Comparison of ENCODE assay signal across 8 cellular contexts in genomic region chr4:6332042-6332668, GRCh38.
DNase-seq lines count a peak whose midpoint lies in the region; ATAC-seq, FAIRE-seq and TF ChIP-seq lines count a peak whose summit lies in the region.

No MANE protein-coding gene starts in this region.

- ATAC-seq in WTC11, result peak; percentile 68
- no peak for ATAC-seq in aorta (ENCODE audit: low FRiP score)

- no peaks in the 10 kb centered on the region for H3K9me3 ChIP-seq in BE2C
- H3K9me3 ChIP-seq in hepatocyte (ENCODE audit: low read depth), result no peaks in the 10 kb centered on the region
- H3K9me3 ChIP-seq in transverse colon, result no peaks in the 10 kb centered on the region
- peaks cover 5% of the 10 kb centered on the region for H3K9me3 ChIP-seq in aorta (ENCODE audit: control insufficient read depth, low read length)

- H3K27me3 ChIP-seq in BE2C, result no peaks in the 10 kb centered on the region
- H3K27me3 ChIP-seq in hepatocyte, result no peaks in the 10 kb centered on the region
- peaks cover 15% of the 10 kb centered on the region for H3K27me3 ChIP-seq in transverse colon
- no peaks in the 10 kb centered on the region for H3K27me3 ChIP-seq in aorta (ENCODE audit: control insufficient read depth in 1 of 2, insufficient read depth in 2 of 2, low read length in 1 of 2)

- no peak overlapping the region for H3K27ac Mint-ChIP-seq in WTC11

- TF ChIP-seq EP300 in transverse colon (IDR thresholded peaks at IDR 0.05; ENCODE audit: low read depth), result no peak

- no peaks in the 10 kb centered on the region for H3K79me2 ChIP-seq in hepatocyte

- WGBS in hepatocyte (ENCODE audit: low lambda C conversion rate, missing lambda C conversion rate), result 64% methylated on average over 17 of the region's 18 CpGs
- 46 to 48% methylated on average over 6 to 18 of the region's 18 CpGs for WGBS in transverse colon (ENCODE audit: low coverage in 1 of 2), 2 donors
- 65% methylated on average over 18 of the region's 18 CpGs for whole genome bisulfite sequencing in aorta, 2 donors

- peaks cover 5% of the 10 kb centered on the region; the same call in 1 of the 2 replicates for H3K4me1 Mint-ChIP-seq in WTC11

- no peak for TF ChIP-seq POLR2A in GM12892 (IDR thresholded peaks at IDR 0.05; ENCODE audit: low read depth, low read length)
- no peak for TF ChIP-seq POLR2A in transverse colon (IDR thresholded peaks at IDR 0.05)

- CTCF ChIA-PET in WTC11 (lab: Charles Lee), result interaction anchor here (0.5 to 15.7 kb wide), 78 partner anchors 8 to 698 kb away, joined by 3 to 713 read pairs (median 5); partner anchors contain the start of genes JAKMIP1, MAN2B2, MRFAP1 and WFS1

- H3K9me3 Mint-ChIP-seq in WTC11, result peaks cover 26% of the 10 kb centered on the region

- no peaks in the 10 kb centered on the region for H3K4me1 ChIP-seq in BE2C
- H3K4me1 ChIP-seq in hepatocyte (ENCODE audit: insufficient read depth), result no peaks in the 10 kb centered on the region
- H3K4me1 ChIP-seq in transverse colon, result no peaks in the 10 kb centered on the region
- H3K4me1 ChIP-seq in aorta (ENCODE audit: control insufficient read depth in 1 of 2, insufficient read depth in 2 of 2, low read length in 2 of 2), result no peaks in the 10 kb centered on the region

- H3K4me3 ChIP-seq in BE2C (ENCODE audit: low read depth, low read length) (no peak overlapping the region), hepatocyte (no peak overlapping the region), transverse colon (no peak overlapping the region), aorta (ENCODE audit: low read length in 2 of 2) (no peak overlapping the region)

- POLR2A ChIA-PET in WTC11 (lab: Charles Lee), result no interaction called here

- TF ChIP-seq CTCF in BE2C (IDR thresholded peaks at IDR 0.05; ENCODE audit: low read depth, low read length), result peak; percentile 90
- TF ChIP-seq CTCF in WTC11 (IDR thresholded peaks at IDR 0.05), result peak; percentile 85
- peak; percentile 64 for TF ChIP-seq CTCF in hepatocyte (IDR thresholded peaks at IDR 0.05; ENCODE audit: poor library complexity)
- peak; percentile 40 to 75 (median 53) for TF ChIP-seq CTCF in transverse colon (IDR thresholded peaks at IDR 0.05)

- H4K20me1 ChIP-seq in hepatocyte (ENCODE audit: insufficient read depth, poor library complexity, severe bottlenecking), result no peaks in the 10 kb centered on the region

- DNase-seq in BE2C (peak; percentile 58), GM12892 (ENCODE audit: insufficient read length) (no peak), WTC11 (ENCODE audit: low spot score) (peak; percentile 82), hepatocyte (ENCODE audit: low spot score) (no peak), transverse colon (peak; percentile 25), aorta (no peak), mucosa of gallbladder (ENCODE audit: low spot score) (no peak), ureter (ENCODE audit: low spot score) (no peak)

- H2AFZ ChIP-seq in hepatocyte, result no peak overlapping the region

- peak; percentile 5 for FAIRE-seq in GM12892 (lab: Jason Lieb, UNC)

- H3K4me3 Mint-ChIP-seq in WTC11, result no peak overlapping the region

- intact Hi-C loops in transverse colon (cut with DNase I; ENCODE audit: low total_unique reads), result no loop called here
- intact Hi-C loops in aorta (cut with DNase I), result no loop called here

- no peak overlapping the region for H3K4me2 ChIP-seq in hepatocyte

- no peaks in the 10 kb centered on the region for H3K9me2 ChIP-seq in hepatocyte (replicated peaks; ENCODE audit: insufficient read depth)

- no peak overlapping the region for H3K27ac ChIP-seq in hepatocyte
- no peak overlapping the region for H3K27ac ChIP-seq in transverse colon
- no peak overlapping the region for H3K27ac ChIP-seq in aorta (ENCODE audit: low read depth in 1 of 2, low read length in 2 of 2)

- in situ Hi-C loops in transverse colon (cut with MboI; ENCODE audit: low pct_ligation_motif_present in 1 of 4, low pct_unique_long_range_greater_than_20kb in 1 of 4, low sequenced_read_pairs in 3 of 4), result no loop called here

- H3K36me3 ChIP-seq in BE2C, result no peaks in the 10 kb centered on the region
- H3K36me3 ChIP-seq in hepatocyte (replicated peaks; ENCODE audit: insufficient read depth, low read depth), result no peaks in the 10 kb centered on the region
- no peaks in the 10 kb centered on the region for H3K36me3 ChIP-seq in transverse colon
- no peaks in the 10 kb centered on the region for H3K36me3 ChIP-seq in aorta (ENCODE audit: control insufficient read depth in 1 of 2, insufficient read depth in 2 of 2, low read length in 1 of 2)

- no peaks in the 10 kb centered on the region; the same call in 1 of the 2 replicates for H3K27me3 Mint-ChIP-seq in WTC11 (ENCODE audit: low read depth)

- H3K36me3 Mint-ChIP-seq in WTC11, result peaks cover 2% of the 10 kb centered on the region

TF ChIP-seq in WTC11, 78 proteins besides CTCF, POLR2A, EP300 and RAD21:
- 0 out of 2 replicates have a peak, but pooled peaks have one; percentile 9 for TF ChIP-seq FOXP1 (CRISPR knock-in tag; IDR thresholded peaks at IDR 0.05; ENCODE audit: borderline replicate concordance)
- TF ChIP-seq ZNF532 (CRISPR knock-in tag; IDR thresholded peaks at IDR 0.05; ENCODE audit: borderline replicate concordance), result no peak

Comparison
In these comparisons a context has a peak if more than half of its experiments do, and no peak if none do; other contexts are left out.
1. DNase-seq: peak in BE2C (single experiment), WTC11 (single experiment) and transverse colon (single experiment); none in GM12892 (single experiment), hepatocyte (single experiment), aorta (0 of 2), mucosa of gallbladder (single experiment) and ureter (single experiment).
2. Peak in every context shown above with its lines, with median percentiles within 50 percentile points of each other: CTCF ChIP-seq.